In genomic region chr12:51914034-51914923, GRCh38 we compare ENCODE assay signal across 1 cellular context.
TF ChIP-seq lines count a peak whose summit lies in the region.

No MANE protein-coding gene starts in this region.

TF ChIP-seq in IMR-90, 13 proteins besides CTCF, POLR2A, EP300 and RAD21 (continued from another document):
- TF ChIP-seq ELK1 (IDR thresholded peaks at IDR 0.05; ENCODE audit: borderline replicate concordance, low read depth, low read length) = no peak
- TF ChIP-seq CEBPB (IDR thresholded peaks at IDR 0.05; ENCODE audit: low read depth, low read length) = no peak
- TF ChIP-seq FOS (IDR thresholded peaks at IDR 0.05; ENCODE audit: low read depth, low read length) = no peak
- no peak for TF ChIP-seq MAFK (IDR thresholded peaks at IDR 0.05; ENCODE audit: low read depth, low read length)
- TF ChIP-seq MAZ (IDR thresholded peaks at IDR 0.05; ENCODE audit: borderline replicate concordance, low read depth, low read length) = no peak
- no peak for TF ChIP-seq RFX5 (IDR thresholded peaks at IDR 0.05; ENCODE audit: low read depth, low read length)
